1 cellular context compared by ENCODE assay signal in the genomic region with DNA sequence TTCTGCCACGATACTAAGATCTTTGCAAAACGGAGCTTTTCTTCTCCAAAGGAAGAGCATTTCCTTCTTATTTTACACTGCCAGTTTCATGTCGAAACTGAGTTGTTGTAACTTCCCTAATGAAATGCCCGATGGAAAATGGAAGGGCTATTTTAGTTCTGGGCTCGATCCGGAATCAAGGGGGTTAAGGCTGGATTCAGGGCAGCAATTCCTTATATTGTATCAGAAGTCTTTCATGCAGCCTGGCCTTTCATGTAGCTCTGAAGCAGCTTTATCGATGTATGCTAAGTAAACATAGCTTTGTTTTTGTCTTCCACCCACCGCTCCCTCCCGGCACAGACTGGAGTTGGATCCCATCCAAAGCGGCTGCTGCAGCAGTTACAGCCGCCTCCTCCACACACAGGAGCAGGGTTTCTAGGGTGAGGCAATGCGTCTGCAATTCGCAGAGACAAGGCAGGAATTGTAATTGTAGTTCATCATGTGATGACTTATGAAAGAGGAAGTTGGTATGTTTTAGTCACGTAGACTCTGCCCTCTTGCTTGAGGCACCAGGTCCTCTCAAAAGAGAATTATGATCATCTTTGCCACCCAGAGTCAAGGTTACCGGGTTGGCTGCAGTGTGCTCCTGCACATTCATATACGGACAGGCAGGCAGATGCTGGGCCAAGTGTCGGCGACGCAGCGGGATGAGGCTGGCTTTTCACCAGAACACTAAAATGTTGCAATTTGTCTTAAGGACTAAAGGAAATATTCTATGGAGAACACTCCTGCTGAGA.
TF ChIP-seq lines count a peak whose summit lies in the region.

No MANE protein-coding gene starts in this region.

TF ChIP-seq in K562, 482 proteins besides CTCF, POLR2A, EP300 and RAD21 (continued from another document and continues in another):
- TF ChIP-seq GTF2B (IDR thresholded peaks at IDR 0.05; ENCODE audit: extremely low read depth, insufficient read length), result no peak
- peak; percentile 74 for TF ChIP-seq LCOR (CRISPR knock-in tag; IDR thresholded peaks at IDR 0.05)
- peak; percentile 23; the same call in 1 of the 2 replicates for TF ChIP-seq RFX1 (IDR thresholded peaks at IDR 0.05)
- no peak for TF ChIP-seq ZNF263 (CRISPR knock-in tag; IDR thresholded peaks at IDR 0.05; ENCODE audit: borderline replicate concordance)
- TF ChIP-seq, protein P1, sequence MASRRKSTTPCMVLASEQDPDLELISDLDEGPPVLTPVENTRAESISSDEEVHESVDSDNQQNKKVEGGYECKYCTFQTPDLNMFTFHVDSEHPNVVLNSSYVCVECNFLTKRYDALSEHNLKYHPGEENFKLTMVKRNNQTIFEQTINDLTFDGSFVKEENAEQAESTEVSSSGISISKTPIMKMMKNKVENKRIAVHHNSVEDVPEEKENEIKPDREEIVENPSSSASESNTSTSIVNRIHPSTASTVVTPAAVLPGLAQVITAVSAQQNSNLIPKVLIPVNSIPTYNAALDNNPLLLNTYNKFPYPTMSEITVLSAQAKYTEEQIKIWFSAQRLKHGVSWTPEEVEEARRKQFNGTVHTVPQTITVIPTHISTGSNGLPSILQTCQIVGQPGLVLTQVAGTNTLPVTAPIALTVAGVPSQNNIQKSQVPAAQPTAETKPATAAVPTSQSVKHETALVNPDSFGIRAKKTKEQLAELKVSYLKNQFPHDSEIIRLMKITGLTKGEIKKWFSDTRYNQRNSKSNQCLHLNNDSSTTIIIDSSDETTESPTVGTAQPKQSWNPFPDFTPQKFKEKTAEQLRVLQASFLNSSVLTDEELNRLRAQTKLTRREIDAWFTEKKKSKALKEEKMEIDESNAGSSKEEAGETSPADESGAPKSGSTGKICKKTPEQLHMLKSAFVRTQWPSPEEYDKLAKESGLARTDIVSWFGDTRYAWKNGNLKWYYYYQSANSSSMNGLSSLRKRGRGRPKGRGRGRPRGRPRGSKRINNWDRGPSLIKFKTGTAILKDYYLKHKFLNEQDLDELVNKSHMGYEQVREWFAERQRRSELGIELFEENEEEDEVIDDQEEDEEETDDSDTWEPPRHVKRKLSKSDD (conservative IDR thresholded peaks at IDR 0.05; ENCODE audit: low read length), result no peak
- peak; percentile 36; the same call in 1 of the 2 replicates for TF ChIP-seq SMARCC2 (IDR thresholded peaks at IDR 0.05; ENCODE audit: low read depth)
- peak; percentile 91 for TF ChIP-seq EGR1 (conservative IDR thresholded peaks at IDR 0.05)
- TF ChIP-seq DDX20 (tag; IDR thresholded peaks at IDR 0.05; ENCODE audit: low read depth), result no peak
- peak; percentile 80 for TF ChIP-seq MGA (IDR thresholded peaks at IDR 0.05)
- TF ChIP-seq PTTG1 (tag; IDR thresholded peaks at IDR 0.05; ENCODE audit: low read depth), result no peak; the same call in 1 of the 2 replicates
- TF ChIP-seq SUPT5H (IDR thresholded peaks at IDR 0.05), result no peak
- TF ChIP-seq, protein P2, sequence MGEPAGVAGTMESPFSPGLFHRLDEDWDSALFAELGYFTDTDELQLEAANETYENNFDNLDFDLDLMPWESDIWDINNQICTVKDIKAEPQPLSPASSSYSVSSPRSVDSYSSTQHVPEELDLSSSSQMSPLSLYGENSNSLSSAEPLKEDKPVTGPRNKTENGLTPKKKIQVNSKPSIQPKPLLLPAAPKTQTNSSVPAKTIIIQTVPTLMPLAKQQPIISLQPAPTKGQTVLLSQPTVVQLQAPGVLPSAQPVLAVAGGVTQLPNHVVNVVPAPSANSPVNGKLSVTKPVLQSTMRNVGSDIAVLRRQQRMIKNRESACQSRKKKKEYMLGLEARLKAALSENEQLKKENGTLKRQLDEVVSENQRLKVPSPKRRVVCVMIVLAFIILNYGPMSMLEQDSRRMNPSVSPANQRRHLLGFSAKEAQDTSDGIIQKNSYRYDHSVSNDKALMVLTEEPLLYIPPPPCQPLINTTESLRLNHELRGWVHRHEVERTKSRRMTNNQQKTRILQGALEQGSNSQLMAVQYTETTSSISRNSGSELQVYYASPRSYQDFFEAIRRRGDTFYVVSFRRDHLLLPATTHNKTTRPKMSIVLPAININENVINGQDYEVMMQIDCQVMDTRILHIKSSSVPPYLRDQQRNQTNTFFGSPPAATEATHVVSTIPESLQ (CRISPR knock-in tag; IDR thresholded peaks at IDR 0.05), result no peak
- no peak for TF ChIP-seq ZNF518B (CRISPR knock-in tag; IDR thresholded peaks at IDR 0.05)
- TF ChIP-seq MLX (CRISPR knock-in tag; conservative IDR thresholded peaks at IDR 0.05), result no peak
- no peak for TF ChIP-seq ZNF76 (CRISPR knock-in tag; IDR thresholded peaks at IDR 0.05; ENCODE audit: borderline replicate concordance)
- peak; percentile 94 for TF ChIP-seq ZSCAN32 (CRISPR knock-in tag; IDR thresholded peaks at IDR 0.05)
- TF ChIP-seq CREBBP (IDR thresholded peaks at IDR 0.05; ENCODE audit: low read depth, low read length), result no peak
- peak in 1 of 3 experiments; percentile 50; a peak in 2 of 6 replicates for TF ChIP-seq ZBTB11 (CRISPR knock-in tag; IDR thresholded peaks at IDR 0.05)
- peak; percentile 79 for TF ChIP-seq CREM (IDR thresholded peaks at IDR 0.05; ENCODE audit: low read depth)
- TF ChIP-seq ZNF133 (CRISPR knock-in tag; IDR thresholded peaks at IDR 0.05), result no peak
- TF ChIP-seq MECOM (CRISPR knock-in tag; IDR thresholded peaks at IDR 0.05), result peak; percentile 79
- TF ChIP-seq ZNF23 (CRISPR knock-in tag; IDR thresholded peaks at IDR 0.05), result no peak; the same call in 1 of the 2 replicates
